8 cellular contexts compared by ENCODE assay signal in the genomic region with DNA sequence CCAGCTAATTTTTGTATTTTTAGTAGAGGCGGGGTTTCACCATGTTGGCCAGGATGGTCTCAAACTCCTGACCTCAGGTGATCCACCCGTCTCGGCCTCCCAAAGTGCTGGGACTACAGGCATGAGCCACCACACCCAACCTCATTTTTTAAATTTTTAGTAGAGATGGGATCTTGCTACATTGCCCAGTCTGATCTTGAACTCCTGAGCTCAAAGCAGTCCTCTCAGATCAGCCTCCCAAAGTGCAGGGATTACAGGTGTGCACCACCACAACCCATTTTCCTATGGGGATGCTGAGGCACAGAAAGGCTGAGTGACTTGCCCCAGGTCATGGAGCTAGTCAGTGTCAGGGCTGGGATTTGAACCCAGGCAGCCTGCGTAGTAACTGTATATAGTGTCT. TPM values are rescaled to one million over a fixed set of nuclear protein-coding genes. Genes with fewer than 3 reads are reported as not detected.
"Had no signal": no experiment of that assay in that cellular context is flagged by ENCODE, and none has a peak within 500 bp of the region (broad histone marks: within the 10 kb centered on the region; RNA-seq: fewer than 3 reads in every experiment).

No MANE protein-coding gene starts in this region.

RNA-seq across cellular contexts. Expression of a gene that starts 9.7 kb away (rescaled TPM):
- total RNA-seq: chondrocyte, dermis microvascular lymphatic vessel endothelial cell, endothelial cell of umbilical vein, fibroblast of villous mesenchyme, foreskin keratinocyte, frontal cortex, glomerular endothelial cell, myocyte had no signal
